20 cellular contexts compared by ENCODE assay signal in the genomic region with DNA sequence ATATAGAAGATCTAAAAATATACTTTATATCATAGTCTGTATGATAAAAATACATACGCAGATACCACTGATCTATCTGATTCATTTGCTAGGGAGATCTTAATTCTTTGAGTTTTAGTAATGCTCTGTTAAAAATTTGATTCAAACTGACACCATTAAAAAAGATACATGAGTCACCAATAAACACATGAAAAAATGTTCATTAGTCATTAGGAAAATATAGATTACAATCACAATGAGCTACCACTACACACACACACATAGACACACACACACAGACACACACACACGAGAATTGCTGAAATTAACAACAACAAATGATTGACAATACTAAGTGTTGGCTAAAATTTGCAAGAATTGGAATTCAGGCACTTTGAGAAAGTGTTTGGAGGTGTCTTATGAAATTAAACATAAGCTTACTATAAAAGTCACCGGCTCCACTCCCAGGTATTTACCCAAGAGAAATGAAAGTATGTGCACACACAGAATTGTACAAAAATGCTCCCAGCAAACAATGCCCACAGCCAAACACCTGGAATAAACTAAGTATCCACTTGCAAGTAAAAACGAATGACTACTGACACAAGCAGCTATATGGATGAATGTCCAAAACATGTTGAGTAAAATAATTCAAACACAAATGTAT.
"Had no signal": no experiment of that assay in that cellular context is flagged by ENCODE, and none has a peak within 500 bp of the region (broad histone marks: within the 10 kb centered on the region; RNA-seq: fewer than 3 reads in every experiment).

No MANE protein-coding gene starts in this region.

- DNase-seq: central memory CD4-positive, alpha-beta T cell; dorsolateral prefrontal cortex; effector CD8-positive, alpha-beta T cell; esophagus squamous epithelium; left ventricle myocardium inferior; lower lobe of right lung; mesendoderm; naive thymus-derived CD4-positive, alpha-beta T cell; nephron progenitor cell; sigmoid colon; stimulated activated naive CD4-positive, alpha-beta T cell; stomach; substantia nigra; transverse colon had no signal

- H3K9me3 Mint-ChIP-seq: naive thymus-derived CD4-positive, alpha-beta T cell; nephron progenitor cell had no signal

- H3K36me3 ChIP-seq: esophagus squamous epithelium, left ventricle myocardium inferior, lower lobe of right lung, prostate gland, sigmoid colon, stomach, thoracic aorta, transverse colon had no signal

- H3K27ac Mint-ChIP-seq: nephron progenitor cell had no signal

- H3K4me1 Mint-ChIP-seq: nephron progenitor cell had no signal

- H3K4me1 ChIP-seq: esophagus squamous epithelium, left ventricle myocardium inferior, lower lobe of right lung, parathyroid adenoma, prostate gland, sigmoid colon, stomach, transverse colon had no signal

- H2AFZ ChIP-seq: hepatocyte, parathyroid adenoma had no signal

- H3K4me3 Mint-ChIP-seq: naive thymus-derived CD4-positive, alpha-beta T cell; nephron progenitor cell had no signal

- H3K27me3 ChIP-seq: esophagus squamous epithelium, hepatocyte, sigmoid colon, transverse colon had no signal

- H3K9ac ChIP-seq: parathyroid adenoma had no signal

- H3K79me2 ChIP-seq: hepatocyte, parathyroid adenoma had no signal

- H3K27ac ChIP-seq: coronary artery, dorsolateral prefrontal cortex, esophagus squamous epithelium, hepatocyte, left ventricle myocardium inferior, lower lobe of right lung, parathyroid adenoma, prostate gland, sigmoid colon, skin epidermis, stomach, thoracic aorta, transverse colon had no signal

- ATAC-seq: naive thymus-derived CD4-positive, alpha-beta T cell had no signal

- H3K4me2 ChIP-seq: hepatocyte had no signal

- H3K9me3 ChIP-seq: esophagus squamous epithelium, left ventricle myocardium inferior, lower lobe of right lung, prostate gland, sigmoid colon, stomach, thoracic aorta, transverse colon had no signal

- H3K4me3 ChIP-seq: coronary artery, dorsolateral prefrontal cortex, esophagus squamous epithelium, hepatocyte, left ventricle myocardium inferior, lower lobe of right lung, prostate gland, sigmoid colon, skin epidermis, stomach, thoracic aorta, transverse colon had no signal

- H3K36me3 Mint-ChIP-seq: naive thymus-derived CD4-positive, alpha-beta T cell had no signal
